ENCODE assay signal across 25 cellular contexts in the genomic region with DNA sequence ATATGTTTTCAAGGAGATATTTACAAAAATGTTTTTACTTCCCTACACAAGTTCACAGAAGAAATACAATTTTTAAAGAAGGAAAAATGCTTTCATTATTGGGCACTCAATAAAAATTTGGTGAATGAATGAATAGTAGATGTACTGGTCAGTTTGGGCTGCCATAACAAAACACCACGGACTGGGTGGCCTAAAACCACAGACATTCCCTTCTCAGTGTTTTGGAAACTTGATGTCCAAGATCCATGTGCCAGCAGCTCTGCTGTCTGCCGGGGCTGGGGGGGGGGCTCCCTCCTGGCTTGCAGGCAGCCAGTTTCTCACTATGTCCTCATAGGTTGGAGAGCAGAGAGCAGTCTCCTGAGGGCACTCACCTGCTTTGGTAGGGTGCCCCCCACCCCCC.
"Had no signal": no experiment of that assay in that cellular context is flagged by ENCODE, and none has a peak within 500 bp of the region (broad histone marks: within the 10 kb centered on the region; RNA-seq: fewer than 3 reads in every experiment).

No MANE protein-coding gene starts in this region.

- H3K9me3 Mint-ChIP-seq: naive B cell; nephron; stimulated activated naive B cell treated with anti-CD40 and anti-IgM and Interleukin-4, amounts not matched to agents 10 μg/mL and 1 μg/mL and 100 μg/mL, for 72 hours; stimulated activated naive CD8-positive, alpha-beta T cell treated with anti-CD3 and anti-CD28 coated beads, Interleukin-15, amount 100 ng/mL, for 72 hours had no signal

- H3K36me3 ChIP-seq: prostate gland, right lobe of liver had no signal

- H3K9me3 ChIP-seq: colonic mucosa, esophagus squamous epithelium, gastroesophageal sphincter, prostate gland, right lobe of liver, testis, tibial nerve had no signal

- DNase-seq: colonic mucosa; dermis blood vessel endothelial cell; esophagus squamous epithelium; foreskin fibroblast; kidney; left cardiac atrium; left ventricle myocardium superior; mesenchymal stem cell; midbrain; naive B cell; occipital lobe; retina; right lobe of liver; stimulated activated CD4-positive, alpha-beta T cell treated with anti-CD3 and anti-CD28 coated beads, Interleukin-2, amount 100 ng/mL, for 24 hours; stimulated activated CD4-positive, alpha-beta T cell treated with anti-CD3 and anti-CD28 coated beads, Interleukin-4, amount 100 ng/mL, for 4 hours; stimulated activated naive B cell treated with anti-CD40 and anti-IgM and Interleukin-4, amounts not matched to agents 10 μg/mL and 1 μg/mL and 100 μg/mL, for 72 hours; stimulated activated naive CD8-positive, alpha-beta T cell treated with anti-CD3 and anti-CD28 coated beads, Interleukin-15, amount 100 ng/mL, for 72 hours; testis had no signal

- H3K4me1 ChIP-seq: parathyroid adenoma, prostate gland, right lobe of liver had no signal

- H3K4me3 Mint-ChIP-seq: naive B cell; nephron; stimulated activated naive B cell treated with anti-CD40 and anti-IgM and Interleukin-4, amounts not matched to agents 10 μg/mL and 1 μg/mL and 100 μg/mL, for 72 hours; stimulated activated naive CD8-positive, alpha-beta T cell treated with anti-CD3 and anti-CD28 coated beads, Interleukin-15, amount 100 ng/mL, for 72 hours had no signal

- H3K27ac Mint-ChIP-seq: stimulated activated naive B cell treated with anti-CD40 and anti-IgM and Interleukin-4, amounts not matched to agents 10 μg/mL and 1 μg/mL and 100 μg/mL, for 72 hours had no signal

- H3K27me3 ChIP-seq: colonic mucosa, esophagus squamous epithelium, gastroesophageal sphincter, right lobe of liver, testis, tibial nerve had no signal

- H3K27me3 Mint-ChIP-seq: naive B cell; stimulated activated naive B cell treated with anti-CD40 and anti-IgM and Interleukin-4, amounts not matched to agents 10 μg/mL and 1 μg/mL and 100 μg/mL, for 72 hours; stimulated activated naive CD8-positive, alpha-beta T cell treated with anti-CD3 and anti-CD28 coated beads, Interleukin-15, amount 100 ng/mL, for 72 hours had no signal

- H3K4me1 Mint-ChIP-seq: stimulated activated naive B cell treated with anti-CD40 and anti-IgM and Interleukin-4, amounts not matched to agents 10 μg/mL and 1 μg/mL and 100 μg/mL, for 72 hours had no signal

- ATAC-seq: gastroesophageal sphincter; left cardiac atrium; left ventricle myocardium superior; stimulated activated naive B cell treated with anti-CD40 and anti-IgM and Interleukin-4, amounts not matched to agents 10 μg/mL and 1 μg/mL and 100 μg/mL, for 72 hours; stimulated activated naive CD8-positive, alpha-beta T cell treated with anti-CD3 and anti-CD28 coated beads, Interleukin-15, amount 100 ng/mL, for 72 hours had no signal

- H3K4me3 ChIP-seq: colonic mucosa, esophagus squamous epithelium, gastroesophageal sphincter, lung, prostate gland, right lobe of liver, skin epidermis, testis, tibial nerve had no signal

- H3K27ac ChIP-seq: esophagus squamous epithelium, gastroesophageal sphincter, parathyroid adenoma, prostate gland, right lobe of liver, skin epidermis had no signal
